Comparison of ENCODE assay signal across 9 cellular contexts in the genomic region with DNA sequence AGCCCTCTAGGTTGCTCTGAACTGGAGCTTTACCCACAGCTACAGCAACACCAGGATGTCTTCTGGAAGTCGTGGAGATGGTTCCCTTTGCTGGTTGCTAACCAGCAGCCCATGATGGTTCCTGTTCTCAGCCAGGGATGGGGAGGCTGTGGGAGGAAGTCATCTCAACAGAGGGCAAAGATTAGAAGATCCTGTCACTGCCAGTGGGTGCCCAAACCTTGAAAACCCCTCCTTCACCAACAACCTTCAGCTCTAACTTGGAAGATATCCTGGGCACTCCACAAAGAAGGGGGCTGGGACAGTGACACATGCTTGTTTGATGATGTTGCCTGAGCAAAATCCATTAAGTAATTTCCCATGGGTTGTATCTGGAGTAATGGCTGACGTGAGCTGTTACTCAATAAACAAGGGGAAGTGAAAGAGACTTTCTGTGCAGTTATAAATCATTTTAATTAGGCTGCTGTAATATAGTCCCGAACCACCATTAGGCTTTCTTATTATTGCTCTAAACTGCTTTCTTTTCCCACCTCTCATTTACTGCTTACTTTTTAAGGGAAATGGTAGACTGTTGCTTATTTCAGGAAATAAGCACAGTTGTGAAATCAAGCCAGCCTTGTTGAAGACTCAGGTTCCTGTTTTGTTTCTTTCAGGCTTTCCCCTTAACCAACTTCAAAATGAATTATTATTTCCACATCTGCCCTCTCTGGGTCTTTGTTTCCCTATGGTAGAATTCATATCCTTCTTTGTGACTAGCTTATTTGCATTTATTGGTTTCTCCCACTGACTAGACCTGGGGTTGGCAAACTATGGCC.
DNase-seq lines count a peak whose midpoint lies in the region; ATAC-seq and TF ChIP-seq lines count a peak whose summit lies in the region.
"Had no signal": no experiment of that assay in that cellular context is flagged by ENCODE, and none has a peak within 500 bp of the region (broad histone marks: within the 10 kb centered on the region; RNA-seq: fewer than 3 reads in every experiment).

No MANE protein-coding gene starts in this region.

- no peaks in the 10 kb centered on the region for H3K79me2 ChIP-seq in MM.1S (ENCODE audit: low read length)

- peaks cover 4% of the 10 kb centered on the region for H3K4me1 ChIP-seq in lower lobe of right lung
- H3K4me1 ChIP-seq in MM.1S (ENCODE audit: low read length): no peaks in the 10 kb centered on the region

- H3K36me3 ChIP-seq in lower lobe of right lung: no peaks in the 10 kb centered on the region
- no peaks in the 10 kb centered on the region for H3K36me3 ChIP-seq in MM.1S (replicated peaks; ENCODE audit: insufficient read depth, low read length)

- H3F3A ChIP-seq in MM.1S (ENCODE audit: insufficient read depth, low read length): no peaks in the 10 kb centered on the region

- H3K27ac ChIP-seq in lower lobe of right lung (peak overlapping the region; percentile 48), MM.1S (ENCODE audit: low read length) (no peak overlapping the region)

- no peaks in the 10 kb centered on the region for H3K9me2 ChIP-seq in MM.1S (replicated peaks; ENCODE audit: insufficient read depth, low read length)

- H3K4me3 ChIP-seq in lower lobe of right lung: no peak overlapping the region
- no peak overlapping the region for H3K4me3 ChIP-seq in MM.1S (ENCODE audit: low read length)

- ATAC-seq in HG02623 (IDR thresholded peaks at IDR 0.05; ENCODE audit: unreplicated experiment): peak; percentile 68
- peak; percentile 70 to 77 for ATAC-seq in lower lobe of right lung

- no peaks in the 10 kb centered on the region for H3K9me3 ChIP-seq in lower lobe of right lung
- no peaks in the 10 kb centered on the region for H3K9me3 ChIP-seq in MM.1S (replicated peaks; ENCODE audit: insufficient read depth, low read length)

- no peak for TF ChIP-seq CTCF in lower lobe of right lung (IDR thresholded peaks at IDR 0.05)
- no peak for TF ChIP-seq CTCF in MM.1S (IDR thresholded peaks at IDR 0.05; ENCODE audit: low read length)

- H2AFZ ChIP-seq in MM.1S (ENCODE audit: low read length): no peak overlapping the region

- no peak overlapping the region for H3K9ac ChIP-seq in MM.1S (ENCODE audit: low read length)

- DNase-seq in GM04503 (ENCODE audit: low read depth) (peak; percentile 92), SIG-M5 treated with dmso at 0.1 percent for 504 hours (lab: John Stamatoyannopoulos, UW; ENCODE audit: unreplicated experiment) (peak; percentile 97), lower lobe of right lung (peak; percentile 42), midbrain (lab: John Stamatoyannopoulos, UW) (no peak), posterior vena cava (ENCODE audit: low spot score) (no peak), MM.1S (no peak)
- DNase-seq in activated T-cell treated with anti-CD3 and anti-CD28 coated beads, Interleukin-2, amount 50 U/mL, for 1 hour: no peak
- DNase-seq: activated CD8-positive, alpha-beta memory T cell treated with anti-CD3 and anti-CD28 coated beads for 24 hours had no signal

- H3K4me2 ChIP-seq in MM.1S (ENCODE audit: low read depth, low read length): no peak overlapping the region

- intact Hi-C loops in lower lobe of right lung (cut with DNase I) (no loop called here), posterior vena cava (cut with DNase I) (no loop called here)

- H4K20me1 ChIP-seq in MM.1S (ENCODE audit: insufficient read depth, low read length): no peaks in the 10 kb centered on the region

- H3K27me3 ChIP-seq in lower lobe of right lung (ENCODE audit: low read depth) (no peaks in the 10 kb centered on the region), MM.1S (replicated peaks; ENCODE audit: insufficient read depth, low read length) (no peaks in the 10 kb centered on the region)

Comparison
In these comparisons a context has a peak if more than half of its experiments do, and no peak if none do; other contexts are left out.
1. DNase-seq: peak in GM04503 (single experiment), SIG-M5 treated with dmso at 0.1 percent for 504 hours (single experiment) and lower lobe of right lung (single experiment); none in midbrain (single experiment), posterior vena cava (single experiment), MM.1S (single experiment) and activated T-cell treated with anti-CD3 and anti-CD28 coated beads, Interleukin-2, amount 50 U/mL, for 1 hour (single experiment).